ENCODE assay signal across 7 cellular contexts in the genomic region with DNA sequence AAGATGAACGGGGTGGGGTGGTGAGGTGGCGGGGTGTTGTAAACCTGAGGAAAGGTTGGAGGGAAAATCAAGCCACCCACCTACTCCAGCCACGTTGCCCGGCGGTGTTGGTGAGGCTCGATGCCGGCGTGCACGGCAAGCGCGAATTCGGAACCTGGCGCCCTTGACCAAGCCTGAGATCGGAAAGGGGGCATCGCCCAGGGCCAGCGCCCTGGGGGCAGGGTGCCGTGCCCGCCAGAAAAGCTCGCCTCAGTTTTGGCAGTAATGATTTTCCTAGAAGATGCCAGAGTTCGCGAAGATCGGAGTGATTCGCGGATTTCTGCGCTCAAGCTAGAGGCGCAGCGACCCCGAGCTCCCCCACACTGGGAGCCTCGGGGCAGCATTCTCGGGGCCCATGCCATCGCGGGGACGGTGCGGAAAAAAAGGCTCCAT. TPM values are rescaled to one million over a fixed set of nuclear protein-coding genes. Genes with fewer than 3 reads are reported as not detected.
A peak's percentile ranks its signal among the peaks of the same experiment; 100 is the strongest.
DNase-seq lines count a peak whose midpoint lies in the region; ATAC-seq, FAIRE-seq and TF ChIP-seq lines count a peak whose summit lies in the region.

No MANE protein-coding gene starts in this region.

- DNase-seq in endothelial cell of umbilical vein (ENCODE audit: low read depth, low spot score): no peak
- peak in 2 of 3 donors; percentile 35 to 62 for DNase-seq in mucosa of descending colon
- DNase-seq in transverse colon: peak; percentile 20
- no peak for DNase-seq in activated CD4-positive, alpha-beta T cell treated with anti-CD3 and anti-CD28 coated beads, Interleukin-2, amount 50 U/mL, for 4 hours

- in situ Hi-C loops in transverse colon (cut with MboI; ENCODE audit: low pct_ligation_motif_present in 1 of 4, low pct_unique_long_range_greater_than_20kb in 1 of 4, low sequenced_read_pairs in 3 of 4): loop anchor here (10.0 kb wide), 2 partner anchors 234 to 244 kb away; no protein-coding TSS in a partner anchor

- POLR2A ChIA-PET in endothelial cell of umbilical vein (lab: Charles Lee): no interaction called here

- H4K20me1 ChIP-seq in KMS-11 (ENCODE audit: insufficient read depth) (no peaks in the 10 kb centered on the region), endothelial cell of umbilical vein (replicated peaks; ENCODE audit: control insufficient read depth, extremely low read depth, insufficient read depth, low read length) (no peaks in the 10 kb centered on the region)

- no peak overlapping the region for H3K4me2 ChIP-seq in KMS-11
- no peak overlapping the region for H3K4me2 ChIP-seq in endothelial cell of umbilical vein (ENCODE audit: insufficient read depth, low read length)

- H2AFZ ChIP-seq in KMS-11 (ENCODE audit: low read depth) (peak overlapping the region; percentile 83; the same call in 1 of the 2 replicates), endothelial cell of umbilical vein (ENCODE audit: low read depth, low read length) (no peak overlapping the region)

- intact Hi-C loops in endothelial cell of umbilical vein (cut with micrococcal nuclease) (no loop called here), mucosa of descending colon (cut with DNase I, micrococcal nuclease) (loop anchor here in 1 of 2 donors (10.0 kb wide), 1 partner anchor 64 kb away; no protein-coding TSS in a partner anchor), transverse colon (cut with DNase I; ENCODE audit: low total_unique reads) (loop anchor here (10.0 kb wide), 1 partner anchor 244 kb away; no protein-coding TSS in a partner anchor)

- dilution Hi-C loops in endothelial cell of umbilical vein (cut with MboI; ENCODE audit: extremely low pct_ligation_motif_present, low sequenced_read_pairs): no loop called here

- no peaks in the 10 kb centered on the region for H3K79me2 ChIP-seq in KMS-11 (ENCODE audit: insufficient read depth, low read depth)
- no peaks in the 10 kb centered on the region for H3K79me2 ChIP-seq in endothelial cell of umbilical vein (ENCODE audit: control insufficient read depth, insufficient read depth, low read length)

- CTCF ChIA-PET in endothelial cell of umbilical vein (lab: Charles Lee): no interaction called here

- H3K9me3 ChIP-seq in endothelial cell of umbilical vein (replicated peaks; ENCODE audit: control insufficient read depth, insufficient read depth, low read length) (no peaks in the 10 kb centered on the region), mucosa of descending colon (no peaks in the 10 kb centered on the region), transverse colon (no peaks in the 10 kb centered on the region)

- ATAC-seq in mucosa of descending colon (peak; percentile 15), GM19467 (IDR thresholded peaks at IDR 0.05; ENCODE audit: unreplicated experiment) (no peak), GM21576 (IDR thresholded peaks at IDR 0.05; ENCODE audit: unreplicated experiment) (no peak)

- no peaks in the 10 kb centered on the region for H3K27me3 ChIP-seq in KMS-11 (ENCODE audit: insufficient read depth, low read depth)
- H3K27me3 ChIP-seq in endothelial cell of umbilical vein (ENCODE audit: control insufficient read depth in 2 of 2, insufficient read depth in 2 of 2, low read length in 2 of 2): peaks cover 42 to 48% of the 10 kb centered on the region in 2 experiments
- peaks cover 12% of the 10 kb centered on the region for H3K27me3 ChIP-seq in transverse colon

- no TSS peak for BruUV-seq in endothelial cell of umbilical vein (replicated peaks; lab: Mats Ljungman, UMichigan)

- H3K36me3 ChIP-seq in KMS-11 (ENCODE audit: insufficient read depth): no peaks in the 10 kb centered on the region
- H3K36me3 ChIP-seq in endothelial cell of umbilical vein (ENCODE audit: control insufficient read depth in 2 of 2, extremely low read depth in 1 of 2, insufficient read depth in 2 of 2, low read length in 2 of 2): no peaks in the 10 kb centered on the region
- H3K36me3 ChIP-seq in mucosa of descending colon (ENCODE audit: low read depth): no peaks in the 10 kb centered on the region
- H3K36me3 ChIP-seq in transverse colon: no peaks in the 10 kb centered on the region

- FAIRE-seq in endothelial cell of umbilical vein (lab: Jason Lieb, UNC): no peak

- no peak for TF ChIP-seq EP300 in transverse colon (IDR thresholded peaks at IDR 0.05; ENCODE audit: low read depth)

- WGBS in transverse colon (ENCODE audit: low coverage in 1 of 2), 2 donors: 4% methylated on average over 18 of the region's 34 CpGs; no CpG with 5 or more reads in 1 of the 2 donors

- H3K4me3 ChIP-seq in KMS-11 (IDR thresholded peaks at IDR 0.05; ENCODE audit: insufficient read depth, low read depth, low read length) (no peak overlapping the region), endothelial cell of umbilical vein (replicated peaks in 1 of 3; ENCODE audit: insufficient read depth in 1 of 3, low read depth in 1 of 3, low read length in 3 of 3) (no peak overlapping the region), mucosa of descending colon (peak overlapping the region; percentile 53), transverse colon (peak overlapping the region; percentile 71 to 85 (median 74))

- no peaks in the 10 kb centered on the region for H3K9me1 ChIP-seq in endothelial cell of umbilical vein (replicated peaks; ENCODE audit: control insufficient read depth, extremely low read depth, insufficient read depth, low read length)

- H3K27ac ChIP-seq in KMS-11 (no peak overlapping the region), endothelial cell of umbilical vein (ENCODE audit: insufficient read depth, low read depth, low read length) (no peak overlapping the region), transverse colon (peak overlapping the region; percentile 86 to 94 (median 90))

- TF ChIP-seq POLR2A in endothelial cell of umbilical vein (IDR thresholded peaks at IDR 0.05; ENCODE audit: low read depth, low read length) (no peak), transverse colon (IDR thresholded peaks at IDR 0.05) (no peak)

- TF ChIP-seq CTCF in KMS-11 (conservative IDR thresholded peaks at IDR 0.05; ENCODE audit: low read depth, low read length) (no peak), endothelial cell of umbilical vein (IDR thresholded peaks at IDR 0.05; ENCODE audit: extremely low read depth in 1 of 2, insufficient read depth in 1 of 2, low read depth in 1 of 2, low read length in 2 of 2) (no peak), mucosa of descending colon (IDR thresholded peaks at IDR 0.05) (no peak), transverse colon (IDR thresholded peaks at IDR 0.05) (no peak)

- H3K9ac ChIP-seq in KMS-11 (no peak overlapping the region), endothelial cell of umbilical vein (replicated peaks; ENCODE audit: extremely low read depth, insufficient read depth, low read length) (no peak overlapping the region)

- no peaks in the 10 kb centered on the region for H3K4me1 ChIP-seq in KMS-11 (ENCODE audit: low read depth, poor library complexity, severe bottlenecking)
- H3K4me1 ChIP-seq in endothelial cell of umbilical vein (ENCODE audit: control insufficient read depth, extremely low read depth, insufficient read depth, low read length): no peaks in the 10 kb centered on the region
- H3K4me1 ChIP-seq in mucosa of descending colon (ENCODE audit: low read depth): peaks cover 30% of the 10 kb centered on the region
- H3K4me1 ChIP-seq in transverse colon: peaks cover 4 to 43% (median 25%) of the 10 kb centered on the region in 4 donors

TF ChIP-seq in endothelial cell of umbilical vein, 7 proteins besides CTCF, POLR2A, EP300 and RAD21:
- TF ChIP-seq FOS (IDR thresholded peaks at IDR 0.05; ENCODE audit: borderline replicate concordance, insufficient read depth, low read length) (no peak), EZH2 (IDR thresholded peaks at IDR 0.05; ENCODE audit: borderline replicate concordance, low read depth, low read length, severe bottlenecking) (peak; percentile 67)

RNA-seq across cellular contexts. Expression of a gene that starts 0.8 kb away (rescaled TPM):
- total RNA-seq in endothelial cell of umbilical vein (not detected in 2 replicates), mucosa of descending colon (10 to 100 TPM; 10.9 to 25.9 (median 19.8) TPM), transverse colon (10 to 100 TPM in 2 of 4 donors, 1 to 10 TPM in 2; 7.1 to 16.8 (median 8.9) TPM)
- polyA plus RNA-seq in endothelial cell of umbilical vein: 0.06 TPM in 1 of 2 replicates, not detected in the other
- 0.04 TPM in 1 of 2 replicates, not detected in the other for polyA plus RNA-seq in endothelial cell of umbilical vein (2011; cell fraction: cytosol; rRNA removed)
- not detected in 2 replicates for polyA plus RNA-seq in endothelial cell of umbilical vein (2011; cell fraction: nucleus; rRNA removed)
- polyA plus RNA-seq in endothelial cell of umbilical vein (2012): not detected in 2 replicates
- not detected in 2 replicates for polyA minus RNA-seq in endothelial cell of umbilical vein
- polyA minus RNA-seq in endothelial cell of umbilical vein (2011; cell fraction: cytosol; rRNA and poly(A)+ RNA removed): 0.92 TPM
- polyA minus RNA-seq in endothelial cell of umbilical vein (2011; cell fraction: nucleus; rRNA and poly(A)+ RNA removed): not detected in 2 replicates

Comparison
In these comparisons a context has a peak if more than half of its experiments do, and no peak if none do; other contexts are left out.
1. H3K27ac ChIP-seq: peak in transverse colon (4 of 4); none in KMS-11 (single experiment) and endothelial cell of umbilical vein (single experiment).
2. H3K4me3 ChIP-seq: peak in mucosa of descending colon (single experiment) and transverse colon (4 of 4); none in KMS-11 (single experiment) and endothelial cell of umbilical vein (0 of 3).
3. DNase-seq: peak in mucosa of descending colon (2 of 3) and transverse colon (single experiment); none in endothelial cell of umbilical vein (single experiment) and activated CD4-positive, alpha-beta T cell treated with anti-CD3 and anti-CD28 coated beads, Interleukin-2, amount 50 U/mL, for 4 hours (0 of 2).